1 cellular context compared by ENCODE assay signal in the genomic region with DNA sequence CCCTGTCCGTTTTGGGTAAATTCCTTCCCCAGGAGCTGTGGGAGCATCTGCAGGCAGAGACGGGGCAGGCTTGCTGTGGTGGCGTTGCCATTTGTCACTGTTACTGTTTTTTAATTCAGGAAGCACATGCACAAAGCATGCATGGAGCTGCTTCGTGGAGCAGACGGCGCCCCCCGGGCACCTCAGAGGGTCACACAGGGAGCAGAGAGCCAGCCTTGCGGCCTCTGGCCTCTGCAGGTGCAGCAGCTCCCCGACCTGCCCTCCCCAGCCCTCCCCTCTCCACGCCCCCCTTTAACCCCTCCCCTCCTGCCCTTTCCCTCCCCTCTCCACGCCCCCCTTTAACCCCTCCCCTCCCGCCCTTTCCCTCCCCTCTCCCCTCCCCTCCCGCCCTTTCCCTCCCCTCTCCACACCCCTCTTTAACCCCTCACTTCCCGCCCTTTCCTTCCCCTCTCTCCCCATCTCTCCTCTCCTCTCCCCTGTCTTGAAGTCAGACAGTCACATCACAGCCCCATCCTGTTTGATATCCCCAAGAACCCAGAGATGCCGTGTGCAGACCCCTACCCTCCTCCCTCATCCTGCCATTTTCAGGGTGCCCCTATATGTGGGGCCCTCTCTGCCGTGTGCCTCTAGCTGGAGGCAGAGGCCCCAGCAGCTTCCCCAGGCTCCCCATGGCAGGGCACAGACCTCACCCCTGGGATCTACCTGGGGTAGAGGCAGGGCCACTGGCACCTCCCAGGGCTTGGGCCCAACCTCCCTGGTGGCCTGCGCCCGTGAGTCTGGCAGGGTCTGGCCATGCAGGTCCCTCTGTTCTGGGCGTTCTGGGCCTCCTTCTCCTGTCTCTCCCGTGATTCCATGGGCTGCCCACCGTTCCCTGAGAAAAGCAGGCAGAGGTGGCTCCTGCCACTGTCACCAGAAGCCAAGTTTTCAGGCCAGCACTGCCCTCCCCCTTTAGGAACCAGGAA.
TF ChIP-seq lines count a peak whose summit lies in the region.

No MANE protein-coding gene starts in this region.

TF ChIP-seq in GM12878, 131 proteins besides CTCF, POLR2A, EP300 and RAD21 (continued from another document):
- TF ChIP-seq, protein P1, sequence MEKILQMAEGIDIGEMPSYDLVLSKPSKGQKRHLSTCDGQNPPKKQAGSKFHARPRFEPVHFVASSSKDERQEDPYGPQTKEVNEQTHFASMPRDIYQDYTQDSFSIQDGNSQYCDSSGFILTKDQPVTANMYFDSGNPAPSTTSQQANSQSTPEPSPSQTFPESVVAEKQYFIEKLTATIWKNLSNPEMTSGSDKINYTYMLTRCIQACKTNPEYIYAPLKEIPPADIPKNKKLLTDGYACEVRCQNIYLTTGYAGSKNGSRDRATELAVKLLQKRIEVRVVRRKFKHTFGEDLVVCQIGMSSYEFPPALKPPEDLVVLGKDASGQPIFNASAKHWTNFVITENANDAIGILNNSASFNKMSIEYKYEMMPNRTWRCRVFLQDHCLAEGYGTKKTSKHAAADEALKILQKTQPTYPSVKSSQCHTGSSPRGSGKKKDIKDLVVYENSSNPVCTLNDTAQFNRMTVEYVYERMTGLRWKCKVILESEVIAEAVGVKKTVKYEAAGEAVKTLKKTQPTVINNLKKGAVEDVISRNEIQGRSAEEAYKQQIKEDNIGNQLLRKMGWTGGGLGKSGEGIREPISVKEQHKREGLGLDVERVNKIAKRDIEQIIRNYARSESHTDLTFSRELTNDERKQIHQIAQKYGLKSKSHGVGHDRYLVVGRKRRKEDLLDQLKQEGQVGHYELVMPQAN (conservative IDR thresholded peaks at IDR 0.05) = no peak
- TF ChIP-seq TCF3 (IDR thresholded peaks at IDR 0.05; ENCODE audit: borderline replicate concordance, insufficient read depth, low read depth, low read length) (no peak), FOXM1 (IDR thresholded peaks at IDR 0.05; ENCODE audit: low read depth, low read length) (no peak), RELA (IDR thresholded peaks at IDR 0.05; ENCODE audit: borderline replicate concordance, partially characterized antibody) (no peak), PAX5 (IDR thresholded peaks at IDR 0.05; ENCODE audit: borderline replicate concordance, low read depth, low read length) (no peak), IKZF1 (conservative IDR thresholded peaks at IDR 0.05) (no peak), IKZF2 (IDR thresholded peaks at IDR 0.05) (no peak), SMARCA5 (IDR thresholded peaks at IDR 0.05) (no peak), HDGF (IDR thresholded peaks at IDR 0.05) (no peak)
- TF ChIP-seq, protein P2, sequence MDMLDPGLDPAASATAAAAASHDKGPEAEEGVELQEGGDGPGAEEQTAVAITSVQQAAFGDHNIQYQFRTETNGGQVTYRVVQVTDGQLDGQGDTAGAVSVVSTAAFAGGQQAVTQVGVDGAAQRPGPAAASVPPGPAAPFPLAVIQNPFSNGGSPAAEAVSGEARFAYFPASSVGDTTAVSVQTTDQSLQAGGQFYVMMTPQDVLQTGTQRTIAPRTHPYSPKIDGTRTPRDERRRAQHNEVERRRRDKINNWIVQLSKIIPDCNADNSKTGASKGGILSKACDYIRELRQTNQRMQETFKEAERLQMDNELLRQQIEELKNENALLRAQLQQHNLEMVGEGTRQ (IDR thresholded peaks at IDR 0.05; ENCODE audit: borderline replicate concordance, low read depth, low read length) = no peak
- TF ChIP-seq, protein P3, sequence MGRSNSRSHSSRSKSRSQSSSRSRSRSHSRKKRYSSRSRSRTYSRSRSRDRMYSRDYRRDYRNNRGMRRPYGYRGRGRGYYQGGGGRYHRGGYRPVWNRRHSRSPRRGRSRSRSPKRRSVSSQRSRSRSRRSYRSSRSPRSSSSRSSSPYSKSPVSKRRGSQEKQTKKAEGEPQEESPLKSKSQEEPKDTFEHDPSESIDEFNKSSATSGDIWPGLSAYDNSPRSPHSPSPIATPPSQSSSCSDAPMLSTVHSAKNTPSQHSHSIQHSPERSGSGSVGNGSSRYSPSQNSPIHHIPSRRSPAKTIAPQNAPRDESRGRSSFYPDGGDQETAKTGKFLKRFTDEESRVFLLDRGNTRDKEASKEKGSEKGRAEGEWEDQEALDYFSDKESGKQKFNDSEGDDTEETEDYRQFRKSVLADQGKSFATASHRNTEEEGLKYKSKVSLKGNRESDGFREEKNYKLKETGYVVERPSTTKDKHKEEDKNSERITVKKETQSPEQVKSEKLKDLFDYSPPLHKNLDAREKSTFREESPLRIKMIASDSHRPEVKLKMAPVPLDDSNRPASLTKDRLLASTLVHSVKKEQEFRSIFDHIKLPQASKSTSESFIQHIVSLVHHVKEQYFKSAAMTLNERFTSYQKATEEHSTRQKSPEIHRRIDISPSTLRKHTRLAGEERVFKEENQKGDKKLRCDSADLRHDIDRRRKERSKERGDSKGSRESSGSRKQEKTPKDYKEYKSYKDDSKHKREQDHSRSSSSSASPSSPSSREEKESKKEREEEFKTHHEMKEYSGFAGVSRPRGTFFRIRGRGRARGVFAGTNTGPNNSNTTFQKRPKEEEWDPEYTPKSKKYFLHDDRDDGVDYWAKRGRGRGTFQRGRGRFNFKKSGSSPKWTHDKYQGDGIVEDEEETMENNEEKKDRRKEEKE (IDR thresholded peaks at IDR 0.05) = no peak
